ENCODE assay signal across 20 cellular contexts in the genomic region with DNA sequence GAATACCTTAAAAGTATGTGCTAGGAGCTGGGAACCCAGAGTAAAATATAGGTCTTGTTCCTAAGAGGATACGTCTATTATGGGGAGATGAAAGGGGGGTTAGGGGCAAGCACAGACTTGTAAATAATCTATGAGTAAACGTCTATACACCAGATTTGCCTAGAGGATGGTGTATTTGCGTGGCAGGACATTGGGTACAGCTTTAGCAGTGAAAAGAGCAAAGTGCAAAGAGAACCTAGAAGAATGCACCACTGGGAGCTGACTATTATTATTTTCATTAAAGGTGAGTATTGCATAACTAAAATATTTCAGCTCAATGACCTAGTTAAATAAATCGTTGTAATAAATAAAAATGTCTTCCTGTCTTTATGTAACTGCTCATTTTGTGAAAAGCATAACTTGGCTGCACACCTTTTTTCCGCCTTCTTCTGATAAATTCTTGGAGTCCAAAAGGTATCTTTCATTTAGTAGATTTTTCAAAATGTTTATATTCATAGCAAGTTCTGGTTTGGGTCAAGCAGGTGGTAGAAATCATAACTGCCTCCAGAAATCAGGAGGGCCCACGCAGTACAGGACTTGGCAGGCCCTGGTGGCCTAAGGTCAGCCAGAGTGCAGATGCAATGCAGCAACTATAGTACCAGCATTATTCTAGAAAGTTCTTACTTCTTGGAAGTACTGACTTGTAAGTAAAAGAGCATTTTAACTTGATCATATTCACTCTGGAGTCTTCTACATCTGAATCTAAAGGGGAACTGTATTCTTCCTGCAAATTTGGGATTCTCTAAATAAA.
DNase-seq lines count a peak whose midpoint lies in the region; ATAC-seq and TF ChIP-seq lines count a peak whose summit lies in the region.
"Had no signal": no experiment of that assay in that cellular context is flagged by ENCODE, and none has a peak within 500 bp of the region (broad histone marks: within the 10 kb centered on the region; RNA-seq: fewer than 3 reads in every experiment).

No MANE protein-coding gene starts in this region.

- peaks cover 0 to 22% (median 10%) of the 10 kb centered on the region in 9 donors for H3K4me1 ChIP-seq in heart right ventricle

- no peaks in the 10 kb centered on the region for H3K9me3 Mint-ChIP-seq in immature natural killer cell
- H3K9me3 Mint-ChIP-seq: CD4-positive, alpha-beta T cell had no signal

- DNase-seq in MG63 (peak; percentile 16), NCI-H69 (lab: John Stamatoyannopoulos, UW) (peak; percentile 64), heart right ventricle (peak in 1 of 2 donors; percentile 22), posterior vena cava (ENCODE audit: low spot score) (peak; percentile 54), immature natural killer cell (no peak)
- no peak for DNase-seq in activated naive CD4-positive, alpha-beta T cell (lab: John Stamatoyannopoulos, UW)
- DNase-seq: CD4-positive, alpha-beta T cell; COR-L47; DMS79; HCEC 1CT; Kasumi-1; NCI-H1694 treated with DMSO at 0.1 percent for 48 hours; NCI-H2081 treated with DMSO at 0.1 percent for 48 hours; NCI-H2171 treated with DMSO at 0.1 percent for 48 hours; NCI-H524 treated with DMSO at 0.1 percent for 48 hours; SHP77 treated with DMSO at 0.1 percent for 48 hours had no signal

- ATAC-seq in heart right ventricle (peak in 7 of 8 donors; percentile 67 to 85 (median 75)), GM21619 (IDR thresholded peaks at IDR 0.05; ENCODE audit: unreplicated experiment) (no peak), GM19023 (IDR thresholded peaks at IDR 0.05; ENCODE audit: unreplicated experiment) (no peak)
- ATAC-seq: GM23338 had no signal

- H3K27me3 Mint-ChIP-seq in immature natural killer cell (ENCODE audit: low read depth in 3 of 3): no peaks in the 10 kb centered on the region
- H3K27me3 Mint-ChIP-seq: CD4-positive, alpha-beta T cell had no signal

- peaks cover 14 to 19% of the 10 kb centered on the region in 2 donors for H3K4me1 Mint-ChIP-seq in immature natural killer cell

- no peaks in the 10 kb centered on the region for H3K36me3 Mint-ChIP-seq in immature natural killer cell

- no peak overlapping the region for H3K27ac ChIP-seq in heart right ventricle
- H3K27ac ChIP-seq: SK-N-MC had no signal

- intact Hi-C loops in heart right ventricle (cut with DNase I) (no loop called here), posterior vena cava (cut with DNase I) (no loop called here)

- no peaks in the 10 kb centered on the region for H3K36me3 ChIP-seq in MG63
- H3K36me3 ChIP-seq in heart right ventricle: no peaks in the 10 kb centered on the region

- H3K4me3 Mint-ChIP-seq in immature natural killer cell: no peak overlapping the region
- H3K4me3 Mint-ChIP-seq: CD4-positive, alpha-beta T cell; GM23338 had no signal

- H3K9me3 ChIP-seq in MG63 (no peaks in the 10 kb centered on the region), heart right ventricle (no peaks in the 10 kb centered on the region)

- H3K27me3 ChIP-seq in MG63: no peaks in the 10 kb centered on the region
- no peaks in the 10 kb centered on the region for H3K27me3 ChIP-seq in heart right ventricle

- TF ChIP-seq CTCF in heart right ventricle (IDR thresholded peaks at IDR 0.05): no peak

- H3K4me3 ChIP-seq in MG63: no peak overlapping the region
- H3K4me3 ChIP-seq in heart right ventricle: no peak overlapping the region
- H3K4me3 ChIP-seq: GM23338, SK-N-MC had no signal

- peak overlapping the region in 1 of 6 donors; percentile 25 for H3K27ac Mint-ChIP-seq in immature natural killer cell
- H3K27ac Mint-ChIP-seq: CD4-positive, alpha-beta T cell; GM23338 had no signal

- 73 to 78% methylated on average over 6 of the region's 6 CpGs for WGBS in heart right ventricle, 2 donors

Comparison
In these comparisons a context has a peak if more than half of its experiments do, and no peak if none do; other contexts are left out.
1. DNase-seq: peak in MG63 (single experiment), NCI-H69 (single experiment) and posterior vena cava (single experiment); none in immature natural killer cell (0 of 3) and activated naive CD4-positive, alpha-beta T cell (0 of 4).
2. ATAC-seq: peak in heart right ventricle (7 of 8); none in GM21619 (single experiment) and GM19023 (single experiment).